In the genomic region with DNA sequence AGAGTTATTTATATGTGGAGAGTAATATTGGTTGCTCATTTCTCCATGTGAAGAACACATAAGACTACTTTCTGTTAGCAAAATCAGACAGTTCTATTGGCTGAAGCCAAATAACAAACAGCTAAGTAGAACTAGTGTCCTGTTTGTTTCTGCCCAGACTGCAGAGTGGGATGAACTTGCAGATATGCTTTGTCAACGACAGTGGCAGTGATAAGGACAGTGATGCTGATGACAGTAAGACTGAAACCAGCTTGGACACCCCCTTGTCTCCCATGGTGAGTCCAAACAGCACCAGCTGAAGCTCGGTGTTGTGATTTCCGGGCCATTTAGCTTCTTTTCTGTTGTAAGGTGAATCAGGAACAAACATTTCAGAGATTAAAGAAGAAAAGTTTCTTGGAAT, we compare ENCODE assay signal across 19 cellular contexts. TPM values are rescaled to one million over a fixed set of nuclear protein-coding genes. Genes with fewer than 3 reads are reported as not detected.
DNase-seq lines count a peak whose midpoint lies in the region; ATAC-seq and TF ChIP-seq lines count a peak whose summit lies in the region.
"Had no signal": no experiment of that assay in that cellular context is flagged by ENCODE, and none has a peak within 500 bp of the region (broad histone marks: within the 10 kb centered on the region; RNA-seq: fewer than 3 reads in every experiment).

No MANE protein-coding gene starts in this region.

- intact Hi-C loops in dorsolateral prefrontal cortex (cut with DNase I) (loop anchor here (5.0 to 10.0 kb wide), 2 partner anchors 116 to 621 kb away; no protein-coding TSS in a partner anchor), mammary epithelial cell (cut with micrococcal nuclease) (loop anchor here (10.0 kb wide), 1 partner anchor 459 kb away; no protein-coding TSS in a partner anchor)

- H3K27me3 ChIP-seq in dorsolateral prefrontal cortex = no peaks in the 10 kb centered on the region
- no peaks in the 10 kb centered on the region for H3K27me3 ChIP-seq in mammary epithelial cell (ENCODE audit: insufficient read depth, low read length)
- H3K27me3 ChIP-seq in upper lobe of left lung = no peaks in the 10 kb centered on the region
- H3K27me3 ChIP-seq: ovary, uterus had no signal

- CTCF ChIA-PET in mammary epithelial cell (lab: Charles Lee; ENCODE audit: low non-redundant PET) = interaction anchor here (0.5 to 0.7 kb wide), 2 partner anchors 57 kb away, joined by 3 to 8 read pairs; no protein-coding TSS in a partner anchor

- no peak for TF ChIP-seq CTCF in GM13977 (IDR thresholded peaks at IDR 0.05; ENCODE audit: extremely low read depth, insufficient read depth, missing control alignments)
- peak in 1 of 56 donors; percentile 17 for TF ChIP-seq CTCF in dorsolateral prefrontal cortex (IDR thresholded peaks at IDR 0.05 in 54 of 56, conservative IDR thresholded peaks at IDR 0.05 in 2 of 56; ENCODE audit: low read depth in 1 of 56, partially characterized antibody in 56 of 56)
- no peak for TF ChIP-seq CTCF in mammary epithelial cell (conservative IDR thresholded peaks at IDR 0.05 in 1 of 2, IDR thresholded peaks at IDR 0.05 in 1 of 2; ENCODE audit: extremely low read depth in 1 of 2, insufficient read depth in 1 of 2, low read depth in 1 of 2, low read length in 2 of 2)
- TF ChIP-seq CTCF in upper lobe of left lung (IDR thresholded peaks at IDR 0.05) = no peak
- TF ChIP-seq CTCF in coronary artery (IDR thresholded peaks at IDR 0.05) = no peak

- peaks cover 40% of the 10 kb centered on the region for H3K79me2 ChIP-seq in mammary epithelial cell (ENCODE audit: insufficient read depth, low read length)

- dilution Hi-C loops in mammary epithelial cell (cut with HindIII; ENCODE audit: low sequenced_read_pairs) = loop anchor here (5.0 kb wide), 1 partner anchor 106 kb away; no protein-coding TSS in a partner anchor

- no TSS peak for BruUV-seq in mammary epithelial cell (replicated peaks; lab: Mats Ljungman, UMichigan)

- H3K4me3 ChIP-seq in dorsolateral prefrontal cortex = peak overlapping the region in 1 of 59 donors; percentile 3
- H3K4me3 ChIP-seq in mammary epithelial cell (replicated peaks in 1 of 3; ENCODE audit: insufficient read depth in 1 of 3, low read depth in 2 of 3, low read length in 3 of 3) = no peak overlapping the region
- no peak overlapping the region for H3K4me3 ChIP-seq in upper lobe of left lung
- no peak overlapping the region for H3K4me3 ChIP-seq in coronary artery
- H3K4me3 ChIP-seq: ovary, uterus had no signal

- DNase-seq in GM13977 (ENCODE audit: low spot score) (peak; percentile 21), dorsolateral prefrontal cortex (no peak), HuH-7.5 (ENCODE audit: low spot score) (no peak), mammary epithelial cell (no peak), upper lobe of left lung (no peak), coronary artery (ENCODE audit: low spot score) (no peak)
- DNase-seq: activated CD4-positive, alpha-beta T cell treated with anti-CD3 and anti-CD28 coated beads, Interleukin-2, amount 50 U/mL, for 1 hour; activated T-cell treated with anti-CD3 and anti-CD28 coated beads for 4 hours; central memory CD4-positive, alpha-beta T cell; EL; left colon; MM.1S; NCI-H2029; NCI-H524 treated with DMSO at 0.1 percent for 48 hours; ovary; stimulated activated naive B cell treated with anti-CD40 and anti-IgM and Interleukin-4, amounts not matched to agents 10 μg/mL and 1 μg/mL and 100 μg/mL, for 72 hours; uterus had no signal

- no peaks in the 10 kb centered on the region for H3K9me3 ChIP-seq in mammary epithelial cell (replicated peaks; ENCODE audit: insufficient read depth, low read length)
- H3K9me3 ChIP-seq in upper lobe of left lung = no peaks in the 10 kb centered on the region
- H3K9me3 ChIP-seq: ovary, uterus had no signal

- TF ChIP-seq POLR2A in upper lobe of left lung (IDR thresholded peaks at IDR 0.05) = no peak

- H3K27ac ChIP-seq in dorsolateral prefrontal cortex (peak overlapping the region; percentile 7 to 98 (median 81)), mammary epithelial cell (ENCODE audit: insufficient read depth, low read depth, low read length) (no peak overlapping the region), upper lobe of left lung (no peak overlapping the region), coronary artery (no peak overlapping the region)
- H3K27ac ChIP-seq: ovary, uterus had no signal

- in situ Hi-C loops in GM13977 (cut with MboI; ENCODE audit: low pct_unique_long_range_greater_than_20kb, low sequenced_read_pairs, unreplicated experiment) (loop anchor here (25.0 kb wide), 1 partner anchor 451 kb away; no protein-coding TSS in a partner anchor), mammary epithelial cell (cut with MboI; ENCODE audit: low sequenced_read_pairs in 2 of 2) (loop anchor here (5.0 to 10.0 kb wide), 3 partner anchors 61 to 116 kb away; no protein-coding TSS in a partner anchor)

- H3K4me1 ChIP-seq in mammary epithelial cell (ENCODE audit: insufficient read depth, low read length) (peaks cover 30% of the 10 kb centered on the region), upper lobe of left lung (peaks cover 14 to 22% (median 14%) of the 10 kb centered on the region in 4 donors)

- no peak for TF ChIP-seq EP300 in upper lobe of left lung (IDR thresholded peaks at IDR 0.05)

- H3K9ac ChIP-seq in mammary epithelial cell (ENCODE audit: insufficient read depth, low read length) = no peak overlapping the region

- 92% methylated on average over 3 of the region's 3 CpGs for WGBS in mammary epithelial cell (ENCODE audit: low coverage, missing lambda C conversion rate)
- 86 to 93% methylated on average over 3 of the region's 3 CpGs for WGBS in upper lobe of left lung, 2 donors

- H2AFZ ChIP-seq in mammary epithelial cell (ENCODE audit: low read depth, low read length) = no peak overlapping the region

- peaks cover 4% of the 10 kb centered on the region for H3K36me3 ChIP-seq in mammary epithelial cell (ENCODE audit: insufficient read depth, low read length)
- peaks cover 0 to 6% (median 0%) of the 10 kb centered on the region in 4 donors for H3K36me3 ChIP-seq in upper lobe of left lung
- H3K36me3 ChIP-seq: ovary, uterus had no signal

- ATAC-seq in GM19463 (IDR thresholded peaks at IDR 0.05; ENCODE audit: unreplicated experiment) = peak; percentile 33
- ATAC-seq in HG02938 (IDR thresholded peaks at IDR 0.05; ENCODE audit: unreplicated experiment) = peak; percentile 70
- no peak for ATAC-seq in upper lobe of left lung (ENCODE audit: low FRiP score in 2 of 2)
- ATAC-seq: left colon had no signal

- no peaks in the 10 kb centered on the region for H4K20me1 ChIP-seq in mammary epithelial cell (ENCODE audit: insufficient read depth, low read length)

- H3K4me2 ChIP-seq in mammary epithelial cell (ENCODE audit: insufficient read depth, low read depth, low read length) = no peak overlapping the region

RNA-seq across cellular contexts. Expression of gene SCHIP1, which starts 46.4 kb away (rescaled TPM):
- total RNA-seq in dorsolateral prefrontal cortex (100 to 1,000 TPM in 47 of 120 experiments, 10 to 100 TPM in 73; 43.3 to 151 (median 93.9) TPM), mammary epithelial cell (1 to 10 TPM; 5.4 to 8.5 TPM), upper lobe of left lung (10 to 100 TPM in 3 of 6 donors, 1 to 10 TPM in 3; 6.3 to 28.7 (median 9.5) TPM)
- polyA plus RNA-seq in mammary epithelial cell = 5.7 TPM
- 1.2 TPM for polyA minus RNA-seq in mammary epithelial cell

Comparison
In these comparisons a context has a peak if more than half of its experiments do, and no peak if none do; other contexts are left out.
1. ATAC-seq: peak in GM19463 (single experiment) and HG02938 (single experiment); none in upper lobe of left lung (0 of 2).
2. H3K27ac ChIP-seq: peak in dorsolateral prefrontal cortex (59 of 59); none in mammary epithelial cell (single experiment), upper lobe of left lung (0 of 4) and coronary artery (0 of 2).